28 cellular contexts compared by ENCODE assay signal in the genomic region with DNA sequence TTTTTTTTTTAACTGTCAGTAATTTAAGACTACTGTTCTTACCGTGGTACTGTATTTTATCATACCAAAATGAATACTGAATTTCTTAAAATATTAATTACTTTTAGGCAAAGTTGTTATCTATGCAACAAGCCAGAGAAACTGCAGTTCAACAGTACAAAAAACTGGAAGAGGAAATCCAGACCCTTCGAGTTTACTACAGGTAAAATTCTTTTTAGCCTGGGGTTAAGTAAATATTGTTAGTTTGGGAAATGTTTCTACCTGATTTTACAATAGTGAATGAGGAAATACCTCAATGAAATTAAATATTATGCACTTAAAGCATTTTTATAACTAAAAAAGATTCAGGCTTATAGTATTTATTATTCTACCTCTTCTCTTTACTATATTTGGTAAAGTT.
"Had no signal": no experiment of that assay in that cellular context is flagged by ENCODE, and none has a peak within 500 bp of the region (broad histone marks: within the 10 kb centered on the region; RNA-seq: fewer than 3 reads in every experiment).

No MANE protein-coding gene starts in this region.

- H3K9me3 ChIP-seq: ascending aorta had no signal

- FAIRE-seq: K562 had no signal

- H3K36me3 ChIP-seq: cardiac muscle cell, WERI-Rb-1 had no signal

- H3K27me3 ChIP-seq: ascending aorta, cardiac muscle cell had no signal

- DNase-seq: activated CD4-positive, alpha-beta memory T cell treated with anti-CD3 and anti-CD28 coated beads, Interleukin-2, amount 10 ng/mL, durations not matched to agents 7 days and 5 days; activated CD4-positive, alpha-beta T cell treated with anti-CD3 and anti-CD28 coated beads for 1 hour; activated CD4-positive, alpha-beta T cell treated with anti-CD3 and anti-CD28 coated beads for 48 hours; activated CD4-positive, CD25-positive, alpha-beta regulatory T cell; activated CD8-positive, alpha-beta memory T cell treated with anti-CD3 and anti-CD28 coated beads for 24 hours; activated gamma-delta T cell; activated naive CD4-positive, alpha-beta T cell treated with Interleukin-2 at 50 U/mL for 16 hours; activated naive CD8-positive, alpha-beta T cell treated with anti-CD3 and anti-CD28 coated beads, Interleukin-2, amount 10 ng/mL, durations not matched to agents 7 days and 5 days; activated T-cell treated with anti-CD3 and anti-CD28 coated beads, Interleukin-2, amount 50 U/mL, for 1 hour; amygdala; IMR-90; NCI-H1092 treated with DMSO at 0.1 percent for 48 hours; NCI-H1417; NCI-H146; NCI-H187; NCI-H2081; NCI-H226; NCI-H446 treated with DMSO at 0.1 percent for 48 hours; NCI-H524; Right ventricle myocardium superior; SW 1271; T-helper 1 cell; T-helper 2 cell; T-helper 9 cell; WERI-Rb-1 had no signal

- H3K4me1 ChIP-seq: ascending aorta had no signal

- H3K27ac ChIP-seq: ascending aorta, cardiac muscle cell, WERI-Rb-1 had no signal

- H3K4me3 ChIP-seq: ascending aorta, cardiac muscle cell, K562 had no signal
